In genomic region chr1:12444329-12444841, GRCh38 we compare ENCODE assay signal across 23 cellular contexts.
"Had no signal": no experiment of that assay in that cellular context is flagged by ENCODE, and none has a peak within 500 bp of the region (broad histone marks: within the 10 kb centered on the region; RNA-seq: fewer than 3 reads in every experiment).

No MANE protein-coding gene starts in this region.

- H3K27me3 Mint-ChIP-seq: progenitor cell of endocrine pancreas, T-helper 17 cell had no signal

- DNase-seq: activated CD4-positive, alpha-beta T cell treated with anti-CD3 and anti-CD28 coated beads for 48 hours; activated CD4-positive, alpha-beta T cell treated with anti-CD3 and anti-CD28 coated beads, Interleukin-2, amount 50 U/mL, for 48 hours; activated T-cell treated with anti-CD3 and anti-CD28 coated beads, Interleukin-2, amount 50 U/mL, for 48 hours; effector CD8-positive, alpha-beta T cell; esophagus squamous epithelium; foreskin melanocyte; heart right ventricle; left ventricle myocardium inferior; mesendoderm; mucosa of descending colon; ovary; right lobe of liver; stimulated activated CD4-positive, alpha-beta T cell treated with anti-CD3 and anti-CD28 coated beads, Interleukin-2, amount 100 ng/mL, for 48 hours; stimulated activated naive CD8-positive, alpha-beta T cell treated with anti-CD3 and anti-CD28 coated beads, Interleukin-15, Interleukin-2, amounts not matched to agents 100 U/mL and 50 U/mL, for 24 hours; substantia nigra; SW 1271; T-helper 17 cell; T1000; thyroid gland; WERI-Rb-1 had no signal

- H3K27ac Mint-ChIP-seq: activated T-helper 2 cell treated with anti-CD3 and anti-CD28 coated beads, Interferon-gamma antibody, Interleukin-2, Interleukin-4, amounts not matched to agents 10 μg/mL and 5 μg/mL and 100 μg/mL, durations not matched to agents 14 hours and 24 hours and 36 hours; T-helper 17 cell had no signal

- ATAC-seq: activated CD4-positive, CD25-positive, alpha-beta regulatory T cell treated with anti-CD3 and anti-CD28 coated beads, Interleukin-2, amount 50 U/mL, for 24 hours; heart right ventricle; mucosa of descending colon; right lobe of liver; stimulated activated naive CD8-positive, alpha-beta T cell treated with anti-CD3 and anti-CD28 coated beads, Interleukin-15, Interleukin-2, amounts not matched to agents 100 U/mL and 50 U/mL, for 24 hours; T-helper 17 cell had no signal

- H3K4me3 Mint-ChIP-seq: T-helper 17 cell had no signal
